ENCODE assay signal across 20 cellular contexts in the genomic region with DNA sequence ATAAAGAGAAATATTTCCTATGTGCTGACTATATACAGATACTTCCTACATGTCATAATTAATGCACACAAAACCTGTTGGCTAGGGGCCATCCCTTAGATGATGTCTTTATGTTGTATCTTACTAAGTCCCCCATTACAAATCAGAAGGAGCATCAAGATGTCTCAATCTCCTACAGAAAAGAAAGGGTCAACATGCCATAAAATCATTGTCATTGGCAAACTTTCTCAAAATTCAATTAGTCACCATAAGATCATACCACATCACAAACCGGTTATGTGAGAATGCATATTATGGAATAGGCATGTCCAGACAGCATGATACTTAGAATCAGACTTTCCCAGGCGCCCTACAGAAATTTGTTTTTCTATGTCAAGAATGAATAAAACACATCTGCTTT.
DNase-seq lines count a peak whose midpoint lies in the region; FAIRE-seq and TF ChIP-seq lines count a peak whose summit lies in the region.
"Had no signal": no experiment of that assay in that cellular context is flagged by ENCODE, and none has a peak within 500 bp of the region (broad histone marks: within the 10 kb centered on the region; RNA-seq: fewer than 3 reads in every experiment).

No MANE protein-coding gene starts in this region.

- H3K27me3 ChIP-seq in bronchial epithelial cell (ENCODE audit: control insufficient read depth, insufficient read depth, low read length): no peaks in the 10 kb centered on the region
- H3K27me3 ChIP-seq: uterus had no signal

- intact Hi-C loops in activated T-helper 2 cell treated with anti-CD3 and anti-CD28 coated beads, Interferon-gamma antibody, Interleukin-2, Interleukin-4, amounts not matched to agents 10 μg/mL and 5 μg/mL and 100 μg/mL, durations not matched to agents 14 hours and 24 hours and 36 hours (cut with micrococcal nuclease): no loop called here

- DNase-seq in GM19239 (ENCODE audit: insufficient read length, low spot score) (no peak), LNCaP clone FGC (ENCODE audit: low read depth) (peak; percentile 83), bronchial epithelial cell (ENCODE audit: low read depth) (peak; percentile 99), renal cortical epithelial cell (ENCODE audit: low read depth) (peak; percentile 3), SW480 (ENCODE audit: low spot score) (no peak), HK-2 (ENCODE audit: unreplicated experiment) (no peak)
- DNase-seq in activated T-helper 2 cell treated with anti-CD3 and anti-CD28 coated beads, Interferon-gamma antibody, Interleukin-2, Interleukin-4, amounts not matched to agents 10 μg/mL and 5 μg/mL and 100 μg/mL, durations not matched to agents 14 hours and 24 hours and 36 hours (ENCODE audit: low spot score): no peak
- DNase-seq: activated CD4-positive, alpha-beta memory T cell treated with anti-CD3 and anti-CD28 coated beads, Interleukin-2, amount 10 ng/mL, durations not matched to agents 7 days and 5 days; activated CD4-positive, CD25-positive, alpha-beta regulatory T cell treated with anti-CD3 and anti-CD28 coated beads, Interleukin-2, amount 50 U/mL, for 72 hours; activated effector memory CD4-positive, alpha-beta T cell treated with Interleukin-2 at 50 U/mL for 16 hours; DMS 273 treated with DMSO at 0.1 percent for 48 hours; naive B cell; NCI-H82; SHP77; small intestine; stimulated activated CD4-positive, alpha-beta T cell treated with anti-CD3 and anti-CD28 coated beads, Interleukin-2, amount 100 ng/mL, for 24 hours; uterus had no signal

- no peaks in the 10 kb centered on the region for H3K36me3 ChIP-seq in bronchial epithelial cell (ENCODE audit: control insufficient read depth, insufficient read depth, low read length)
- H3K36me3 ChIP-seq: uterus had no signal

- no peaks in the 10 kb centered on the region for H3K9me3 Mint-ChIP-seq in activated T-helper 2 cell treated with anti-CD3 and anti-CD28 coated beads, Interferon-gamma antibody, Interleukin-2, Interleukin-4, amounts not matched to agents 10 μg/mL and 5 μg/mL and 100 μg/mL, durations not matched to agents 14 hours and 24 hours and 36 hours
- H3K9me3 Mint-ChIP-seq: activated CD4-positive, alpha-beta memory T cell treated with anti-CD3 and anti-CD28 coated beads, Interleukin-2, amount 10 ng/mL, durations not matched to agents 7 days and 5 days; naive B cell; stimulated activated effector memory CD8-positive, alpha-beta T cell treated with anti-CD3 and anti-CD28 coated beads, Interleukin-12 subunit alpha, Interleukin-12 subunit beta, amount 100 ng/mL, for 72 hours had no signal

- H3K4me1 Mint-ChIP-seq in activated T-helper 2 cell treated with anti-CD3 and anti-CD28 coated beads, Interferon-gamma antibody, Interleukin-2, Interleukin-4, amounts not matched to agents 10 μg/mL and 5 μg/mL and 100 μg/mL, durations not matched to agents 14 hours and 24 hours and 36 hours (ENCODE audit: low read depth): peaks cover 37% of the 10 kb centered on the region

- no peaks in the 10 kb centered on the region for H3K36me3 Mint-ChIP-seq in activated T-helper 2 cell treated with anti-CD3 and anti-CD28 coated beads, Interferon-gamma antibody, Interleukin-2, Interleukin-4, amounts not matched to agents 10 μg/mL and 5 μg/mL and 100 μg/mL, durations not matched to agents 14 hours and 24 hours and 36 hours (ENCODE audit: low read depth)
- H3K36me3 Mint-ChIP-seq: naive B cell; stimulated activated effector memory CD8-positive, alpha-beta T cell treated with anti-CD3 and anti-CD28 coated beads, Interleukin-12 subunit alpha, Interleukin-12 subunit beta, amount 100 ng/mL, for 72 hours had no signal

- TF ChIP-seq CTCF in LNCaP clone FGC (IDR thresholded peaks at IDR 0.05; ENCODE audit: control insufficient read depth, extremely low read depth, insufficient read depth): no peak
- no peak for TF ChIP-seq CTCF in bronchial epithelial cell (IDR thresholded peaks at IDR 0.05; ENCODE audit: insufficient read depth, low read length, severe bottlenecking)

- no peak overlapping the region for H3K27ac Mint-ChIP-seq in activated T-helper 2 cell treated with anti-CD3 and anti-CD28 coated beads, Interferon-gamma antibody, Interleukin-2, Interleukin-4, amounts not matched to agents 10 μg/mL and 5 μg/mL and 100 μg/mL, durations not matched to agents 14 hours and 24 hours and 36 hours
- H3K27ac Mint-ChIP-seq: activated CD4-positive, alpha-beta memory T cell treated with anti-CD3 and anti-CD28 coated beads, Interleukin-2, amount 10 ng/mL, durations not matched to agents 7 days and 5 days; naive B cell; stimulated activated effector memory CD8-positive, alpha-beta T cell treated with anti-CD3 and anti-CD28 coated beads, Interleukin-12 subunit alpha, Interleukin-12 subunit beta, amount 100 ng/mL, for 72 hours had no signal

- peak; percentile 26 for FAIRE-seq in GM19239 (lab: Jason Lieb, UNC)
- FAIRE-seq in bronchial epithelial cell (lab: Jason Lieb, UNC): no peak
- FAIRE-seq: frontal cortex, K562, small intestine had no signal

- peaks cover 2% of the 10 kb centered on the region for H3K27me3 Mint-ChIP-seq in activated T-helper 2 cell treated with anti-CD3 and anti-CD28 coated beads, Interferon-gamma antibody, Interleukin-2, Interleukin-4, amounts not matched to agents 10 μg/mL and 5 μg/mL and 100 μg/mL, durations not matched to agents 14 hours and 24 hours and 36 hours (ENCODE audit: low read depth)

- H3K4me3 ChIP-seq in LNCaP clone FGC (ENCODE audit: low read depth, low read length) (no peak overlapping the region), bronchial epithelial cell (ENCODE audit: low read depth, low read length) (no peak overlapping the region)
- H3K4me3 ChIP-seq: K562, uterus had no signal

- no peak overlapping the region for H3K4me3 Mint-ChIP-seq in activated T-helper 2 cell treated with anti-CD3 and anti-CD28 coated beads, Interferon-gamma antibody, Interleukin-2, Interleukin-4, amounts not matched to agents 10 μg/mL and 5 μg/mL and 100 μg/mL, durations not matched to agents 14 hours and 24 hours and 36 hours (ENCODE audit: low read depth)
- H3K4me3 Mint-ChIP-seq: activated CD4-positive, alpha-beta memory T cell treated with anti-CD3 and anti-CD28 coated beads, Interleukin-2, amount 10 ng/mL, durations not matched to agents 7 days and 5 days; naive B cell; stimulated activated effector memory CD8-positive, alpha-beta T cell treated with anti-CD3 and anti-CD28 coated beads, Interleukin-12 subunit alpha, Interleukin-12 subunit beta, amount 100 ng/mL, for 72 hours had no signal

Comparison
In these comparisons a context has a peak if more than half of its experiments do, and no peak if none do; other contexts are left out.
1. DNase-seq: peak in LNCaP clone FGC (single experiment), bronchial epithelial cell (single experiment) and renal cortical epithelial cell (single experiment); none in GM19239 (single experiment), SW480 (single experiment), HK-2 (single experiment) and activated T-helper 2 cell treated with anti-CD3 and anti-CD28 coated beads, Interferon-gamma antibody, Interleukin-2, Interleukin-4, amounts not matched to agents 10 μg/mL and 5 μg/mL and 100 μg/mL, durations not matched to agents 14 hours and 24 hours and 36 hours (single experiment).